ENCODE assay signal across 9 cellular contexts in genomic region chr20:32583581-32584045, GRCh38. TPM values are rescaled to one million over a fixed set of nuclear protein-coding genes. Genes with fewer than 3 reads are reported as not detected.
DNase-seq lines count a peak whose midpoint lies in the region; ATAC-seq and TF ChIP-seq lines count a peak whose summit lies in the region.
"Had no signal": no experiment of that assay in that cellular context is flagged by ENCODE, and none has a peak within 500 bp of the region (broad histone marks: within the 10 kb centered on the region; RNA-seq: fewer than 3 reads in every experiment).

No MANE protein-coding gene starts in this region.

- peaks cover 58% of the 10 kb centered on the region for H3F3A ChIP-seq in neural progenitor cell (ENCODE audit: low read depth)

- H3K27ac ChIP-seq in dorsolateral prefrontal cortex: peak overlapping the region in 55 of 59 donors; percentile 29 to 96 (median 87)
- no peak overlapping the region for H3K27ac ChIP-seq in neural progenitor cell

- H2AFZ ChIP-seq in neural progenitor cell (replicated peaks): peak overlapping the region; percentile 21

- no peaks in the 10 kb centered on the region for H3K79me2 ChIP-seq in neural progenitor cell (ENCODE audit: low read depth)

- peak overlapping the region; percentile 97 for H3K4me2 ChIP-seq in neural progenitor cell

- H3K9ac ChIP-seq in neural progenitor cell: no peak overlapping the region

- H3K36me3 Mint-ChIP-seq in Caco-2 (ENCODE audit: insufficient read depth, unreplicated experiment) (no peaks in the 10 kb centered on the region), neural progenitor cell (no peaks in the 10 kb centered on the region)

- DNase-seq in Caco-2: peak in 1 of 2 experiments; percentile 69
- peak; percentile 61 for DNase-seq in NCI-H69 (lab: John Stamatoyannopoulos, UW)
- DNase-seq in dorsolateral prefrontal cortex: no peak
- peak; percentile 66 for DNase-seq in neural progenitor cell (ENCODE audit: low spot score)
- DNase-seq in NCI-H2081 treated with DMSO at 0.1 percent for 48 hours (lab: John Stamatoyannopoulos, UW): no peak
- no peak for DNase-seq in activated CD8-positive, alpha-beta memory T cell treated with anti-CD3 and anti-CD28 coated beads, Interleukin-2, amount 50 U/mL, for 48 hours
- DNase-seq: kidney glomerular epithelial cell had no signal

- CTCF ChIA-PET in Caco-2 (lab: Charles Lee): no interaction called here

- peaks cover 3% of the 10 kb centered on the region for H4K20me1 ChIP-seq in neural progenitor cell (ENCODE audit: low read depth)

- no peak for ATAC-seq in HG03520 (IDR thresholded peaks at IDR 0.05; ENCODE audit: unreplicated experiment)
- no peak for ATAC-seq in HG03378 (IDR thresholded peaks at IDR 0.05; ENCODE audit: unreplicated experiment)

- intact Hi-C loops in Caco-2 (cut with micrococcal nuclease; ENCODE audit: unreplicated experiment): loop anchor here (5.0 kb wide), 2 partner anchors 46 to 106 kb away; no protein-coding TSS in a partner anchor
- intact Hi-C loops in dorsolateral prefrontal cortex (cut with DNase I): loop anchor here (5.0 to 10.0 kb wide), 3 partner anchors 46 to 71 kb away; no protein-coding TSS in a partner anchor

- H3K4me3 Mint-ChIP-seq in Caco-2 (ENCODE audit: unreplicated experiment) (peak overlapping the region; percentile 70), neural progenitor cell (no peak overlapping the region)

- H3K27me3 ChIP-seq in Caco-2 (replicated peaks; ENCODE audit: control insufficient read depth, insufficient read depth, low read length) (peaks cover 12% of the 10 kb centered on the region), dorsolateral prefrontal cortex (no peaks in the 10 kb centered on the region), neural progenitor cell (peaks cover 44% of the 10 kb centered on the region)

- no peaks in the 10 kb centered on the region for H3K9me3 ChIP-seq in Caco-2
- no peaks in the 10 kb centered on the region for H3K9me3 ChIP-seq in neural progenitor cell (ENCODE audit: low read depth)

- TF ChIP-seq CTCF in Caco-2 (IDR thresholded peaks at IDR 0.05; ENCODE audit: insufficient read depth in 1 of 2, low read depth in 1 of 2, low read length in 1 of 2, severe bottlenecking in 1 of 2, unreplicated experiment in 1 of 2) (no peak), dorsolateral prefrontal cortex (IDR thresholded peaks at IDR 0.05 in 54 of 56, conservative IDR thresholded peaks at IDR 0.05 in 2 of 56; ENCODE audit: low read depth in 1 of 56, partially characterized antibody in 56 of 56) (peak in 1 of 56 donors; percentile 3), neural progenitor cell (IDR thresholded peaks at IDR 0.05) (no peak)

- H3K4me3 ChIP-seq in Caco-2 (ENCODE audit: low read depth, low read length) (peak overlapping the region; percentile 70), dorsolateral prefrontal cortex (peak overlapping the region in 58 of 59 donors; percentile 31 to 89 (median 76)), neural progenitor cell (peak overlapping the region; percentile 68)

- H3K27me3 Mint-ChIP-seq in Caco-2 (ENCODE audit: insufficient read depth, unreplicated experiment): peaks cover 25% of the 10 kb centered on the region
- peaks cover 34% of the 10 kb centered on the region for H3K27me3 Mint-ChIP-seq in neural progenitor cell (ENCODE audit: insufficient read depth, low read depth)

- H3K36me3 ChIP-seq in Caco-2 (ENCODE audit: control insufficient read depth, insufficient read depth, low read length) (no peaks in the 10 kb centered on the region), neural progenitor cell (no peaks in the 10 kb centered on the region)

- no peak overlapping the region for H3K27ac Mint-ChIP-seq in Caco-2 (ENCODE audit: unreplicated experiment)
- H3K27ac Mint-ChIP-seq in neural progenitor cell: no peak overlapping the region

- BruUV-seq in Caco-2 (replicated peaks; lab: Mats Ljungman, UMichigan): no TSS peak

- H3K4me1 ChIP-seq in Caco-2 (peaks cover 34% of the 10 kb centered on the region), neural progenitor cell (peaks cover 28% of the 10 kb centered on the region)

- H3K4me1 Mint-ChIP-seq in Caco-2 (ENCODE audit: low read depth, unreplicated experiment) (peaks cover 18% of the 10 kb centered on the region), neural progenitor cell (peaks cover 41% of the 10 kb centered on the region)

- POLR2A ChIA-PET in Caco-2 (lab: Charles Lee): no interaction called here

- H3K9me3 Mint-ChIP-seq in Caco-2 (ENCODE audit: unreplicated experiment) (no peaks in the 10 kb centered on the region), neural progenitor cell (peaks cover 2% of the 10 kb centered on the region)

RNA-seq across cellular contexts. Expression of gene NOL4L, which starts 1.5 kb away (rescaled TPM):
- total RNA-seq in Caco-2 (2022) (75.3 and 80.9 TPM in 2 replicates), dorsolateral prefrontal cortex (10 to 100 TPM; 29.4 to 56.2 (median 42.8) TPM), neural progenitor cell (ENCODE audit: low replicate concordance) (11.9 and 25.6 TPM in 2 replicates)

Comparison
In these comparisons a context has a peak if more than half of its experiments do, and no peak if none do; other contexts are left out.
1. DNase-seq: peak in NCI-H69 (single experiment) and neural progenitor cell (single experiment); none in dorsolateral prefrontal cortex (0 of 10), NCI-H2081 treated with DMSO at 0.1 percent for 48 hours (single experiment) and activated CD8-positive, alpha-beta memory T cell treated with anti-CD3 and anti-CD28 coated beads, Interleukin-2, amount 50 U/mL, for 48 hours (single experiment).
2. Peak in every context shown above with its lines, with median percentiles within 50 percentile points of each other: H3K4me3 ChIP-seq.